In genomic region chr10:71727429-71728217, GRCh38 we compare ENCODE assay signal across 8 cellular contexts. TPM values are rescaled to one million over a fixed set of nuclear protein-coding genes. Genes with fewer than 3 reads are reported as not detected.
DNase-seq lines count a peak whose midpoint lies in the region; ATAC-seq and TF ChIP-seq lines count a peak whose summit lies in the region.

No MANE protein-coding gene starts in this region.

- H3K4me3 Mint-ChIP-seq in progenitor cell of endocrine pancreas (ENCODE audit: low read depth) = no peak overlapping the region

- intact Hi-C loops in right lobe of liver (cut with DNase I) = no loop called here

- H3K4me1 ChIP-seq in right lobe of liver (peaks cover 0 to 6% (median 0%) of the 10 kb centered on the region in 4 donors), thoracic aorta (ENCODE audit: control insufficient read depth in 1 of 2, low read depth in 2 of 2) (peaks cover 14 to 23% of the 10 kb centered on the region in 2 donors)

- H3K9me3 ChIP-seq in right lobe of liver (no peaks in the 10 kb centered on the region), thoracic aorta (no peaks in the 10 kb centered on the region)

- H3K4me1 Mint-ChIP-seq in progenitor cell of endocrine pancreas (ENCODE audit: low read depth) = peaks cover 4% of the 10 kb centered on the region

- DNase-seq in AML-193 (lab: John Stamatoyannopoulos, UW) (peak; percentile 89 to 90), SIG-M5 treated with dmso at 0.1 percent for 504 hours (lab: John Stamatoyannopoulos, UW; ENCODE audit: unreplicated experiment) (peak; percentile 94), right lobe of liver (peak in 2 of 3 donors; percentile 54 to 62), thoracic aorta (ENCODE audit: low spot score) (no peak), progenitor cell of endocrine pancreas (ENCODE audit: low spot score, unreplicated experiment) (no peak)

- H3K4me3 ChIP-seq in right lobe of liver (no peak overlapping the region), thoracic aorta (peak overlapping the region; percentile 8)

- ATAC-seq in HG03280 (IDR thresholded peaks at IDR 0.05; ENCODE audit: unreplicated experiment) (peak; percentile 55), right lobe of liver (peak; percentile 48 to 64 (median 54)), thoracic aorta (ENCODE audit: insufficient number of reproducible peaks, low FRiP score, low read depth) (no peak)

- TF ChIP-seq POLR2A in GM19193 (IDR thresholded peaks at IDR 0.05; ENCODE audit: extremely low read depth, insufficient read depth, insufficient read length) = peak; percentile 58
- no peak for TF ChIP-seq POLR2A in right lobe of liver (IDR thresholded peaks at IDR 0.05)

- H3K9me3 Mint-ChIP-seq in progenitor cell of endocrine pancreas (ENCODE audit: low read depth) = no peaks in the 10 kb centered on the region

- H3K27me3 ChIP-seq in right lobe of liver (no peaks in the 10 kb centered on the region), thoracic aorta (replicated peaks; ENCODE audit: insufficient read depth) (no peaks in the 10 kb centered on the region)

- H3K36me3 Mint-ChIP-seq in progenitor cell of endocrine pancreas (ENCODE audit: insufficient read depth) = no peaks in the 10 kb centered on the region

- TF ChIP-seq CTCF in right lobe of liver (IDR thresholded peaks at IDR 0.05) (no peak), thoracic aorta (IDR thresholded peaks at IDR 0.05) (no peak), progenitor cell of endocrine pancreas (IDR thresholded peaks at IDR 0.05; ENCODE audit: unreplicated experiment) (no peak)

- H3K27me3 Mint-ChIP-seq in progenitor cell of endocrine pancreas = no peaks in the 10 kb centered on the region

- 31% methylated on average over 7 of the region's 12 CpGs for WGBS in right lobe of liver (ENCODE audit: insufficient coverage, low coverage, low lambda C conversion rate, missing lambda C conversion rate)

- H3K36me3 ChIP-seq in right lobe of liver = no peaks in the 10 kb centered on the region
- H3K36me3 ChIP-seq in thoracic aorta = no peaks in the 10 kb centered on the region

- no peak overlapping the region for H3K27ac Mint-ChIP-seq in progenitor cell of endocrine pancreas

- H3K27ac ChIP-seq in angular gyrus (ENCODE audit: low read depth, low read length) = peak overlapping the region; percentile 57
- H3K27ac ChIP-seq in right lobe of liver = peak overlapping the region; percentile 50 to 65 (median 56)
- peak overlapping the region; percentile 2 to 42 for H3K27ac ChIP-seq in thoracic aorta

RNA-seq across cellular contexts. Expression of gene C10orf105, which starts 8.0 kb away (rescaled TPM):
- total RNA-seq in right lobe of liver = under 1 TPM in 1 of 6 experiments, not detected in 5; 0.05 TPM
- total RNA-seq in thoracic aorta = under 1 TPM in 1 of 2 donors, not detected in 1; 0.14 TPM
- total RNA-seq in progenitor cell of endocrine pancreas = 0.07 TPM in 1 of 2 replicates, not detected in the other

RNA-seq across cellular contexts. Expression of gene VSIR, which starts 45.7 kb away (rescaled TPM):
- 10 to 100 TPM in 3 of 6 experiments, 1 to 10 TPM in 3; 6.1 to 17.1 (median 10.1) TPM for total RNA-seq in right lobe of liver
- 100 to 1,000 TPM in 1 of 2 donors, 10 to 100 TPM in 1; 60.7 to 119 TPM for total RNA-seq in thoracic aorta
- total RNA-seq in progenitor cell of endocrine pancreas = 2.6 and 3.6 TPM in 2 replicates

Comparison
In these comparisons a context has a peak if more than half of its experiments do, and no peak if none do; other contexts are left out.
1. DNase-seq: peak in AML-193 (2 of 2), SIG-M5 treated with dmso at 0.1 percent for 504 hours (single experiment) and right lobe of liver (2 of 3); none in thoracic aorta (single experiment) and progenitor cell of endocrine pancreas (single experiment).
2. Peak in every context shown above with its lines, with median percentiles within 50 percentile points of each other: H3K27ac ChIP-seq.